10 cellular contexts compared by ENCODE assay signal in genomic region chr11:69949327-69949726, GRCh38.
DNase-seq lines count a peak whose midpoint lies in the region; ATAC-seq and TF ChIP-seq lines count a peak whose summit lies in the region.
"Had no signal": no experiment of that assay in that cellular context is flagged by ENCODE, and none has a peak within 500 bp of the region (broad histone marks: within the 10 kb centered on the region; RNA-seq: fewer than 3 reads in every experiment).

No MANE protein-coding gene starts in this region.

- H3K4me3 ChIP-seq in esophagus squamous epithelium = no peak overlapping the region
- H3K4me3 ChIP-seq in osteoblast (ENCODE audit: insufficient read depth, low read length) = no peak overlapping the region

- H3K36me3 ChIP-seq in esophagus squamous epithelium = no peaks in the 10 kb centered on the region
- no peaks in the 10 kb centered on the region for H3K36me3 ChIP-seq in osteoblast (ENCODE audit: insufficient read depth, low read length)

- ATAC-seq in GM19328 (IDR thresholded peaks at IDR 0.05; ENCODE audit: unreplicated experiment) (no peak), GM19467 (IDR thresholded peaks at IDR 0.05; ENCODE audit: unreplicated experiment) (no peak)

- TF ChIP-seq POLR2A in esophagus squamous epithelium (IDR thresholded peaks at IDR 0.05) = no peak

- H3K4me1 ChIP-seq in esophagus squamous epithelium (peaks cover 0 to 19% (median 0%) of the 10 kb centered on the region in 3 donors), osteoblast (ENCODE audit: insufficient read depth, low read length) (peaks cover 13% of the 10 kb centered on the region)

- intact Hi-C loops in esophagus squamous epithelium (cut with DNase I) = no loop called here

- peaks cover 0 to 60% (median 0%) of the 10 kb centered on the region in 4 donors for H3K27me3 ChIP-seq in esophagus squamous epithelium
- H3K27me3 ChIP-seq in osteoblast (ENCODE audit: insufficient read depth, low read length) = peaks cover 23% of the 10 kb centered on the region

- H3K4me2 ChIP-seq in osteoblast (ENCODE audit: insufficient read depth, low read length) = no peak overlapping the region

- no peak for TF ChIP-seq CTCF in esophagus squamous epithelium (IDR thresholded peaks at IDR 0.05)
- no peak for TF ChIP-seq CTCF in osteoblast (IDR thresholded peaks at IDR 0.05; ENCODE audit: extremely low read depth, low read depth, low read length)

- DNase-seq in Daoy (ENCODE audit: low read depth) (peak; percentile 95), RKO (ENCODE audit: low spot score) (peak; percentile 62), esophagus squamous epithelium (lab: John Stamatoyannopoulos, UW) (no peak), osteoblast (ENCODE audit: insufficient read length, low spot score, missing footprints) (peak; percentile 99), NCI-H187 treated with DMSO at 0.1 percent for 48 hours (lab: John Stamatoyannopoulos, UW) (no peak), UCSD-AML1 (lab: John Stamatoyannopoulos, UW; ENCODE audit: unreplicated experiment) (no peak)
- DNase-seq: activated CD4-positive, alpha-beta T cell treated with anti-CD3 and anti-CD28 coated beads, Interleukin-2, amount 50 U/mL, for 4 hours; midbrain had no signal

- H3K27ac ChIP-seq in esophagus squamous epithelium (peak overlapping the region in 3 of 4 donors; percentile 30 to 47 (median 43)), osteoblast (ENCODE audit: low read depth, low read length) (no peak overlapping the region)

- H3K9me3 ChIP-seq in esophagus squamous epithelium (peaks cover 0 to 4% (median 3%) of the 10 kb centered on the region in 3 donors), osteoblast (ENCODE audit: low read depth, low read length) (no peaks in the 10 kb centered on the region)

- no peak overlapping the region for H2AFZ ChIP-seq in osteoblast (ENCODE audit: low read length)

- WGBS in esophagus squamous epithelium, 2 donors = 49% methylated on average over 3 of the region's 6 CpGs; no CpG with 5 or more reads in 1 of the 2 donors

- no peaks in the 10 kb centered on the region for H4K20me1 ChIP-seq in osteoblast (ENCODE audit: insufficient read depth, low read length)

- no peaks in the 10 kb centered on the region for H3K79me2 ChIP-seq in osteoblast (ENCODE audit: insufficient read depth, low read length)

Comparison
In these comparisons a context has a peak if more than half of its experiments do, and no peak if none do; other contexts are left out.
1. DNase-seq: peak in Daoy (single experiment), RKO (single experiment) and osteoblast (single experiment); none in esophagus squamous epithelium (single experiment), NCI-H187 treated with DMSO at 0.1 percent for 48 hours (single experiment) and UCSD-AML1 (single experiment).